In genomic region chr1:48003741-48004503, GRCh38 we compare ENCODE assay signal across 1 cellular context.
TF ChIP-seq lines count a peak whose summit lies in the region.

No MANE protein-coding gene starts in this region.

TF ChIP-seq in HEK293, 187 proteins besides CTCF, POLR2A, EP300 and RAD21 (continued from another document):
- TF ChIP-seq ZBTB10 (tag by site-specific recombination; IDR thresholded peaks at IDR 0.05) (no peak), ZXDB (tag by site-specific recombination; IDR thresholded peaks at IDR 0.05) (no peak), ZNF391 (tag by site-specific recombination; IDR thresholded peaks at IDR 0.05; ENCODE audit: borderline replicate concordance, low read depth) (no peak), ZNF362 (tag by site-specific recombination; IDR thresholded peaks at IDR 0.05) (no peak), ZNF274 (IDR thresholded peaks at IDR 0.05; ENCODE audit: low read length) (no peak), ZNF274 (tag by site-specific recombination; IDR thresholded peaks at IDR 0.05; ENCODE audit: borderline replicate concordance) (no peak)
TF ChIP-seq in HEK293: peak in this region for 16.
